24 cellular contexts compared by ENCODE assay signal in the genomic region with DNA sequence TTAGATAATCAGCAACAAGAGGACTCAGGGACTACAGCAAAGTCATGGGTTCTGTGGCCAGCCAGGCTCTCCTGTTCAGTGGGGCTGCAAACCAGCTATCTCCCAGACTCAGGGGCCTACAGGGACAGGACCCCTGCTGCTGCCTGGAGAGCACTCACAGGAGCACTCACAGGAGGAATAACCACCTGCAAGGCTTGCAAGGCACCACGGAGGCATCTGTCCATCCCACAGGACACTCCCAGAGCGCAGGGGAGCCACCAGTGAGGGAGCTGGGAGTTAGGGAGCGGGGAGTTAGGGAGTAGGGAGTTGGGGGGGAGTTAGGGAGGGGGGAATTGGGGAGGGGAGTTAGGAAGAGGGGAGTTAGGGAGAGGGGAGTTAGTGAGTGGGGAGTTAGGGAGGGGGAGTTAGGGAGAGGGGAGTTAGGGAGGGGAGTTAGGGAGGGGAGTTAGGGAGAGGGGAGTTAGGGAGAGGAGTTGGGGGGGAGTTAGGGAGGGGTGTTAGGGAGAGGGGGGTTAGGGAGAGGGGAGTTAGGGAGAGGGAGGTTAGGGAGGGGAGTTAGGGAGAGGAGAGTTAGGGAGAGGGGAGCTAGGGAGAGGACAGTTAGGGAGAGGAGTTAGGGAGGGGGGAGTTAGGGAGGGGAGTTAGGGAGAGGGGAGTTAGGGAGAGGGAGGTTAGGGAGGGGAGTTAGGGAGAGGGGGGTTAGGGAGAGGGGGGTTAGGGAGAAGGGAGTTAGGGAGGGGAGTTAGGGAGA. TPM values are rescaled to one million over a fixed set of nuclear protein-coding genes. Genes with fewer than 3 reads are reported as not detected.
A peak's percentile ranks its signal among the peaks of the same experiment; 100 is the strongest.
DNase-seq lines count a peak whose midpoint lies in the region; ATAC-seq and TF ChIP-seq lines count a peak whose summit lies in the region.
"Had no signal": no experiment of that assay in that cellular context is flagged by ENCODE, and none has a peak within 500 bp of the region (broad histone marks: within the 10 kb centered on the region; RNA-seq: fewer than 3 reads in every experiment).

No MANE protein-coding gene starts in this region.

- TF ChIP-seq CTCF in RWPE1 (conservative IDR thresholded peaks at IDR 0.05; ENCODE audit: low read depth) (no peak), right lobe of liver (IDR thresholded peaks at IDR 0.05) (no peak), stomach (IDR thresholded peaks at IDR 0.05) (no peak)

- H3K27ac Mint-ChIP-seq in activated naive CD4-positive, alpha-beta T cell treated with anti-CD3 and anti-CD28 coated beads, Interleukin-2, amount 10 ng/mL, durations not matched to agents 7 days and 5 days: no peak overlapping the region
- H3K27ac Mint-ChIP-seq: activated CD4-positive, alpha-beta T cell treated with anti-CD3 and anti-CD28 coated beads for 36 hours had no signal

- peak; percentile 8 for DNase-seq in activated naive CD4-positive, alpha-beta T cell treated with anti-CD3 and anti-CD28 coated beads, Interleukin-2, amount 10 ng/mL, durations not matched to agents 7 days and 5 days
- DNase-seq in activated naive CD4-positive, alpha-beta T cell (lab: John Stamatoyannopoulos, UW): no peak
- DNase-seq in RWPE1 (ENCODE audit: low spot score) (no peak), right lobe of liver (peak in 2 of 3 donors; percentile 17 to 41), stomach (no peak), globus pallidus (ENCODE audit: low spot score) (no peak)
- DNase-seq in stimulated activated CD8-positive, alpha-beta memory T cell treated with anti-CD3 and anti-CD28 coated beads, Interleukin-4, amount 100 ng/mL, for 48 hours: no peak
- DNase-seq: ACHN; activated CD4-positive, alpha-beta T cell treated with anti-CD3 and anti-CD28 coated beads for 36 hours; activated T-cell treated with anti-CD3 and anti-CD28 coated beads for 4 hours; CD8-positive, alpha-beta memory T cell; central memory CD4-positive, alpha-beta T cell; effector memory CD4-positive, alpha-beta T cell; hypothalamus; Karpas-422; NCI-H1436; NCI-H226; small intestine; T1000 had no signal

- ATAC-seq in right lobe of liver (no peak), HG03139 (IDR thresholded peaks at IDR 0.05; ENCODE audit: unreplicated experiment) (no peak)
- ATAC-seq: activated CD4-positive, alpha-beta T cell treated with anti-CD3 and anti-CD28 coated beads for 36 hours; mucosa of descending colon; pancreas had no signal

- H3K27me3 Mint-ChIP-seq in activated naive CD4-positive, alpha-beta T cell treated with anti-CD3 and anti-CD28 coated beads, Interleukin-2, amount 10 ng/mL, durations not matched to agents 7 days and 5 days: no peaks in the 10 kb centered on the region
- H3K27me3 Mint-ChIP-seq: activated CD4-positive, alpha-beta T cell treated with anti-CD3 and anti-CD28 coated beads for 36 hours had no signal

- peaks cover 0 to 25% (median 8%) of the 10 kb centered on the region in 4 donors for H3K4me1 ChIP-seq in right lobe of liver
- H3K4me1 ChIP-seq in stomach: peaks cover 61 to 80% (median 71%) of the 10 kb centered on the region in 4 donors

- H3K4me1 Mint-ChIP-seq in activated naive CD4-positive, alpha-beta T cell treated with anti-CD3 and anti-CD28 coated beads, Interleukin-2, amount 10 ng/mL, durations not matched to agents 7 days and 5 days: peaks cover 41% of the 10 kb centered on the region

- TF ChIP-seq POLR2A in right lobe of liver (IDR thresholded peaks at IDR 0.05): no peak
- TF ChIP-seq POLR2A in stomach (IDR thresholded peaks at IDR 0.05): no peak

- H3K9me3 ChIP-seq in right lobe of liver: no peaks in the 10 kb centered on the region
- H3K9me3 ChIP-seq in stomach: no peaks in the 10 kb centered on the region
- H3K9me3 ChIP-seq: adrenal gland, mucosa of descending colon, pancreas, SJSA1 had no signal

- no peak for TF ChIP-seq EP300 in stomach (IDR thresholded peaks at IDR 0.05)

- no peak overlapping the region for H3K4me3 ChIP-seq in right lobe of liver
- no peak overlapping the region for H3K4me3 ChIP-seq in stomach
- H3K4me3 ChIP-seq: adrenal gland, mucosa of descending colon, pancreas, SJSA1 had no signal

- POLR2A ChIA-PET in RWPE1 (lab: Yijun Ruan, JAX; ENCODE audit: low non-redundant PET): no interaction called here

- H3K4me3 Mint-ChIP-seq in activated naive CD4-positive, alpha-beta T cell treated with anti-CD3 and anti-CD28 coated beads, Interleukin-2, amount 10 ng/mL, durations not matched to agents 7 days and 5 days: no peak overlapping the region
- H3K4me3 Mint-ChIP-seq: activated CD4-positive, alpha-beta T cell treated with anti-CD3 and anti-CD28 coated beads for 36 hours had no signal

- H3K27ac ChIP-seq in RWPE1 (peak overlapping the region; percentile 12; the same call in 1 of the 2 replicates), right lobe of liver (no peak overlapping the region), stomach (peak overlapping the region in 3 of 5 donors; percentile 9 to 20 (median 18))
- H3K27ac ChIP-seq: adrenal gland, pancreas, SJSA1 had no signal

- 85% methylated on average over 3 of the region's 3 CpGs for WGBS in right lobe of liver (ENCODE audit: insufficient coverage, low coverage, low lambda C conversion rate, missing lambda C conversion rate)
- WGBS in stomach, 5 donors: 41 to 54% (median 47%) methylated on average over 3 of the region's 3 CpGs

- intact Hi-C loops in right lobe of liver (cut with DNase I) (no loop called here), stomach (cut with DNase I; ENCODE audit: low total_unique reads) (no loop called here)

- peaks cover 37% of the 10 kb centered on the region for H3K36me3 Mint-ChIP-seq in activated naive CD4-positive, alpha-beta T cell treated with anti-CD3 and anti-CD28 coated beads, Interleukin-2, amount 10 ng/mL, durations not matched to agents 7 days and 5 days

- H3K27me3 ChIP-seq in right lobe of liver: no peaks in the 10 kb centered on the region
- no peaks in the 10 kb centered on the region for H3K27me3 ChIP-seq in stomach
- H3K27me3 ChIP-seq: adrenal gland, pancreas, SJSA1 had no signal

- H3K36me3 ChIP-seq in right lobe of liver (peaks cover 0 to 5% (median 0%) of the 10 kb centered on the region in 4 donors), stomach (peaks cover 5 to 31% (median 22%) of the 10 kb centered on the region in 4 donors)
- H3K36me3 ChIP-seq: pancreas had no signal

- CTCF ChIA-PET in activated naive CD4-positive, alpha-beta T cell treated with anti-CD3 and anti-CD28 coated beads, Interleukin-2, amount 10 ng/mL, durations not matched to agents 7 days and 5 days (lab: Charles Lee): interaction anchor here (0.9 kb wide), 1 partner anchor 39 kb away, joined by 3 read pairs; no protein-coding TSS in a partner anchor
- CTCF ChIA-PET in RWPE1 (lab: Yijun Ruan, JAX): interaction anchor here (0.5 to 0.9 kb wide), 3 partner anchors 10 to 738 kb away, joined by 4 read pairs; a partner anchor contains a TSS

- H3K9me3 Mint-ChIP-seq in activated naive CD4-positive, alpha-beta T cell treated with anti-CD3 and anti-CD28 coated beads, Interleukin-2, amount 10 ng/mL, durations not matched to agents 7 days and 5 days: no peaks in the 10 kb centered on the region
- H3K9me3 Mint-ChIP-seq: CD8-positive, alpha-beta memory T cell had no signal

RNA-seq across cellular contexts. Expression of a gene that starts 5.7 kb away (rescaled TPM):
- 10 to 100 TPM; 15.6 to 26.3 (median 18.7) TPM for total RNA-seq in right lobe of liver
- 100 to 1,000 TPM in 1 of 5 donors, 10 to 100 TPM in 4; 31.2 to 151 (median 70.1) TPM for total RNA-seq in stomach
- polyA plus RNA-seq in stomach: 10 to 100 TPM; 16.6 to 20.9 (median 18.1) TPM

RNA-seq across cellular contexts. Expression of a gene that starts 20.1 kb away (rescaled TPM):
- total RNA-seq in right lobe of liver (10 to 100 TPM in 5 of 6 experiments, 1 to 10 TPM in 1; 9.8 to 40.2 (median 26.2) TPM), stomach (10 to 100 TPM in 3 of 5 donors, 1 to 10 TPM in 2; 6.4 to 20.3 (median 10.1) TPM)
- polyA plus RNA-seq in stomach: 10 to 100 TPM in 2 of 3 donors, 1 to 10 TPM in 1; 2.9 to 18.2 (median 15.3) TPM
- polyA plus RNA-seq: CD8-positive, alpha-beta memory T cell had no signal

RNA-seq across cellular contexts. Expression of a gene that starts 24.1 kb away (rescaled TPM):
- total RNA-seq in right lobe of liver (100 to 1,000 TPM in 4 of 6 experiments, 10 to 100 TPM in 2; 82.8 to 257 (median 121) TPM), stomach (100 to 1,000 TPM in 4 of 5 donors, 10 to 100 TPM in 1; 94.5 to 625 (median 434) TPM)
- polyA plus RNA-seq in stomach: 100 to 1,000 TPM in 2 of 3 donors, 10 to 100 TPM in 1; 63.4 to 212 (median 172) TPM

Comparison
In these comparisons a context has a peak if more than half of its experiments do, and no peak if none do; other contexts are left out.
1. DNase-seq: peak in activated naive CD4-positive, alpha-beta T cell treated with anti-CD3 and anti-CD28 coated beads, Interleukin-2, amount 10 ng/mL, durations not matched to agents 7 days and 5 days (single experiment) and right lobe of liver (2 of 3); none in activated naive CD4-positive, alpha-beta T cell (0 of 4), RWPE1 (single experiment), stomach (single experiment), globus pallidus (single experiment) and stimulated activated CD8-positive, alpha-beta memory T cell treated with anti-CD3 and anti-CD28 coated beads, Interleukin-4, amount 100 ng/mL, for 48 hours (single experiment).
2. H3K27ac ChIP-seq: peak in RWPE1 (single experiment) and stomach (3 of 5); none in right lobe of liver (0 of 3).